ENCODE assay signal across 29 cellular contexts in genomic region chr11:78067704-78068103, GRCh38. TPM values are rescaled to one million over a fixed set of nuclear protein-coding genes. Genes with fewer than 3 reads are reported as not detected.
"Had no signal": no experiment of that assay in that cellular context is flagged by ENCODE, and none has a peak within 500 bp of the region (broad histone marks: within the 10 kb centered on the region; RNA-seq: fewer than 3 reads in every experiment).

No MANE protein-coding gene starts in this region.

- DNase-seq: activated CD4-positive, alpha-beta T cell treated with anti-CD3 and anti-CD28 coated beads for 4 hours; activated CD4-positive, alpha-beta T cell treated with anti-CD3 and anti-CD28 coated beads, Interleukin-2, amount 50 U/mL, for 48 hours; activated CD4-positive, CD25-positive, alpha-beta regulatory T cell; activated T-cell treated with anti-CD3 and anti-CD28 coated beads, Interleukin-2, amount 50 U/mL, for 4 hours; anterior cingulate cortex; effector CD8-positive, alpha-beta T cell; islet precursor cell; left ventricle myocardium superior; ovary; retina; stimulated activated CD4-positive, alpha-beta T cell treated with anti-CD3 and anti-CD28 coated beads, Interleukin-1b, Interleukin-23, amount 100 ng/mL, for 48 hours; stimulated activated CD4-positive, alpha-beta T cell treated with anti-CD3 and anti-CD28 coated beads, Interleukin-4, amount 100 ng/mL, for 4 hours; stimulated activated CD8-positive, alpha-beta memory T cell treated with anti-CD3 and anti-CD28 coated beads, Interleukin-4, amount 100 ng/mL, for 48 hours; stimulated activated naive B cell treated with anti-CD40 and anti-IgM and Interleukin-4, amounts not matched to agents 10 μg/mL and 1 μg/mL and 100 μg/mL, for 72 hours; stomach; T-helper 1 cell; transverse colon had no signal

- H2AFZ ChIP-seq: hepatocyte had no signal

- H3K4me3 Mint-ChIP-seq: activated naive CD8-positive, alpha-beta T cell; activated T-cell treated with anti-CD3 and anti-CD28 coated beads, Interleukin-2, amount 50 U/mL, for 4 hours; nephron; stimulated activated naive B cell treated with anti-CD40 and anti-IgM and Interleukin-4, amounts not matched to agents 10 μg/mL and 1 μg/mL and 100 μg/mL, for 72 hours had no signal

- H3K9me3 Mint-ChIP-seq: activated T-cell treated with anti-CD3 and anti-CD28 coated beads, Interleukin-2, amount 50 U/mL, for 4 hours; activated T-helper 2 cell treated with anti-CD3 and anti-CD28 coated beads, Interferon-gamma antibody, Interleukin-2, Interleukin-4, amounts not matched to agents 10 μg/mL and 5 μg/mL and 100 μg/mL, durations not matched to agents 14 hours and 24 hours and 36 hours; nephron had no signal

- H3K27ac ChIP-seq: gastroesophageal sphincter, hepatocyte, ovary, prostate gland, stomach, suprapubic skin, transverse colon had no signal

- H3K27me3 Mint-ChIP-seq: activated naive CD8-positive, alpha-beta T cell; stimulated activated naive B cell treated with anti-CD40 and anti-IgM and Interleukin-4, amounts not matched to agents 10 μg/mL and 1 μg/mL and 100 μg/mL, for 72 hours had no signal

- H3K36me3 ChIP-seq: ovary had no signal

- H3K27me3 ChIP-seq: gastroesophageal sphincter, hepatocyte, ovary, stomach, suprapubic skin, transverse colon had no signal

- H3K27ac Mint-ChIP-seq: activated naive CD8-positive, alpha-beta T cell; activated T-helper 2 cell treated with anti-CD3 and anti-CD28 coated beads, Interferon-gamma antibody, Interleukin-2, Interleukin-4, amounts not matched to agents 10 μg/mL and 5 μg/mL and 100 μg/mL, durations not matched to agents 14 hours and 24 hours and 36 hours; nephron; stimulated activated naive B cell treated with anti-CD40 and anti-IgM and Interleukin-4, amounts not matched to agents 10 μg/mL and 1 μg/mL and 100 μg/mL, for 72 hours had no signal

- ATAC-seq: activated T-cell treated with anti-CD3 and anti-CD28 coated beads, Interleukin-2, amount 50 U/mL, for 4 hours; gastroesophageal sphincter; left ventricle myocardium superior; stimulated activated naive B cell treated with anti-CD40 and anti-IgM and Interleukin-4, amounts not matched to agents 10 μg/mL and 1 μg/mL and 100 μg/mL, for 72 hours had no signal

- H3K4me3 ChIP-seq: gastroesophageal sphincter, hepatocyte, ovary, prostate gland, smooth muscle cell, stomach, suprapubic skin, transverse colon had no signal

- H3K4me2 ChIP-seq: hepatocyte, smooth muscle cell had no signal

- H3K9me3 ChIP-seq: gastroesophageal sphincter, ovary, prostate gland, stomach, suprapubic skin, transverse colon had no signal

- H3K4me1 ChIP-seq: prostate gland, stomach, suprapubic skin had no signal

RNA-seq across cellular contexts. Expression of gene THRSP, which starts 4.0 kb away (rescaled TPM):
- total RNA-seq: activated T-cell treated with anti-CD3 and anti-CD28 coated beads, Interleukin-2, amount 50 U/mL, for 4 hours; activated T-helper 2 cell treated with anti-CD3 and anti-CD28 coated beads, Interferon-gamma antibody, Interleukin-2, Interleukin-4, amounts not matched to agents 10 μg/mL and 5 μg/mL and 100 μg/mL, durations not matched to agents 14 hours and 24 hours and 36 hours; dermis microvascular lymphatic vessel endothelial cell; epithelial cell of proximal tubule; lung microvascular endothelial cell; mucosa of gallbladder; prostate gland; smooth muscle cell; transverse colon had no signal
- polyA plus RNA-seq: smooth muscle cell had no signal

RNA-seq across cellular contexts. Expression of gene KCTD14, which starts 44.6 kb away (rescaled TPM):
- total RNA-seq: lung microvascular endothelial cell had no signal
